In genomic region chr2:136363470-136363869, GRCh38 we compare ENCODE assay signal across 27 cellular contexts.
DNase-seq lines count a peak whose midpoint lies in the region; ATAC-seq lines count a peak whose summit lies in the region.
"Had no signal": no experiment of that assay in that cellular context is flagged by ENCODE, and none has a peak within 500 bp of the region (broad histone marks: within the 10 kb centered on the region; RNA-seq: fewer than 3 reads in every experiment).

No MANE protein-coding gene starts in this region.

- ATAC-seq in activated T-helper 17 cell treated with anti-CD3 and anti-CD28 coated beads, Interleukin-2, amount 50 U/mL, for 72 hours (replicated peaks), result no peak
- ATAC-seq in stimulated activated memory B cell treated with anti-CD40 and anti-IgM and Interleukin-4, amounts not matched to agents 10 μg/mL and 1 μg/mL and 100 μg/mL, for 72 hours, result no peak
- ATAC-seq in HG02623 (IDR thresholded peaks at IDR 0.05; ENCODE audit: unreplicated experiment), result no peak
- ATAC-seq: HCT116, left colon had no signal

- H3K27me3 Mint-ChIP-seq in activated naive CD4-positive, alpha-beta T cell treated with anti-CD3 and anti-CD28 coated beads for 36 hours (ENCODE audit: low read depth), result peaks cover 4% of the 10 kb centered on the region
- H3K27me3 Mint-ChIP-seq in activated T-helper 17 cell treated with anti-CD3 and anti-CD28 coated beads, Interleukin-2, amount 50 U/mL, for 72 hours, result no peaks in the 10 kb centered on the region
- H3K27me3 Mint-ChIP-seq in stimulated activated memory B cell treated with anti-CD40 and anti-IgM and Interleukin-4, amounts not matched to agents 10 μg/mL and 1 μg/mL and 100 μg/mL, for 72 hours, result no peaks in the 10 kb centered on the region
- H3K27me3 Mint-ChIP-seq: activated naive CD8-positive, alpha-beta T cell; stimulated activated naive B cell treated with anti-CD40 and anti-IgM and Interleukin-4, amounts not matched to agents 10 μg/mL and 1 μg/mL and 100 μg/mL, for 72 hours had no signal

- H3K4me1 Mint-ChIP-seq in activated naive CD4-positive, alpha-beta T cell treated with anti-CD3 and anti-CD28 coated beads for 36 hours (ENCODE audit: low read depth), result peaks cover 46% of the 10 kb centered on the region
- peaks cover 31% of the 10 kb centered on the region for H3K4me1 Mint-ChIP-seq in activated T-helper 17 cell treated with anti-CD3 and anti-CD28 coated beads, Interleukin-2, amount 50 U/mL, for 72 hours
- H3K4me1 Mint-ChIP-seq in stimulated activated memory B cell treated with anti-CD40 and anti-IgM and Interleukin-4, amounts not matched to agents 10 μg/mL and 1 μg/mL and 100 μg/mL, for 72 hours, result peaks cover 48% of the 10 kb centered on the region

- peak overlapping the region; percentile 42 for H3K27ac Mint-ChIP-seq in activated naive CD4-positive, alpha-beta T cell treated with anti-CD3 and anti-CD28 coated beads for 36 hours
- H3K27ac Mint-ChIP-seq in activated T-helper 17 cell treated with anti-CD3 and anti-CD28 coated beads, Interleukin-2, amount 50 U/mL, for 72 hours, result peak overlapping the region; percentile 90
- peak overlapping the region; percentile 58 for H3K27ac Mint-ChIP-seq in stimulated activated memory B cell treated with anti-CD40 and anti-IgM and Interleukin-4, amounts not matched to agents 10 μg/mL and 1 μg/mL and 100 μg/mL, for 72 hours
- H3K27ac Mint-ChIP-seq: nephron progenitor cell; stimulated activated naive B cell treated with anti-CD40 and anti-IgM and Interleukin-4, amounts not matched to agents 10 μg/mL and 1 μg/mL and 100 μg/mL, for 72 hours had no signal

- intact Hi-C loops in activated naive CD4-positive, alpha-beta T cell treated with anti-CD3 and anti-CD28 coated beads for 36 hours (cut with micrococcal nuclease), result loop anchor here (5.0 kb wide), 2 partner anchors 106 to 1696 kb away; no protein-coding TSS in a partner anchor

- peaks cover 7% of the 10 kb centered on the region for H3K9me3 Mint-ChIP-seq in activated naive CD4-positive, alpha-beta T cell treated with anti-CD3 and anti-CD28 coated beads for 36 hours
- H3K9me3 Mint-ChIP-seq in activated T-helper 17 cell treated with anti-CD3 and anti-CD28 coated beads, Interleukin-2, amount 50 U/mL, for 72 hours, result peaks cover 3% of the 10 kb centered on the region
- peaks cover 5% of the 10 kb centered on the region for H3K9me3 Mint-ChIP-seq in stimulated activated memory B cell treated with anti-CD40 and anti-IgM and Interleukin-4, amounts not matched to agents 10 μg/mL and 1 μg/mL and 100 μg/mL, for 72 hours

- peak; percentile 53 for DNase-seq in NCI-H2107 treated with DMSO at 0.1 percent for 48 hours (lab: John Stamatoyannopoulos, UW; ENCODE audit: unreplicated experiment)
- no peak for DNase-seq in NCI-H2107 (lab: John Stamatoyannopoulos, UW)
- DNase-seq in activated naive CD4-positive, alpha-beta T cell treated with anti-CD3 and anti-CD28 coated beads for 36 hours, result no peak
- DNase-seq in activated naive CD4-positive, alpha-beta T cell treated with anti-CD3 and anti-CD28 coated beads, Interleukin-2, amount 50 U/mL, for 16 hours, result no peak
- no peak for DNase-seq in SW 1271 (lab: John Stamatoyannopoulos, UW)
- DNase-seq: 8988T; activated CD4-positive, CD25-positive, alpha-beta regulatory T cell; COR-L47; effector CD8-positive, alpha-beta T cell; GDM1; hypothalamus; Karpas-422; left colon; mesenchymal stem cell; MV-4-11; NCI-H1436; NCI-H748 treated with DMSO at 0.1 percent for 48 hours; nephron progenitor cell; stimulated activated CD4-positive, alpha-beta T cell treated with anti-CD3 and anti-CD28 coated beads, Interleukin-15, amount 100 ng/mL, for 24 hours; stimulated activated naive B cell treated with anti-CD40 and anti-IgM and Interleukin-4, amounts not matched to agents 10 μg/mL and 1 μg/mL and 100 μg/mL, for 72 hours; uterus had no signal

- peaks cover 5% of the 10 kb centered on the region for H3K36me3 Mint-ChIP-seq in activated naive CD4-positive, alpha-beta T cell treated with anti-CD3 and anti-CD28 coated beads for 36 hours (ENCODE audit: low read depth)
- H3K36me3 Mint-ChIP-seq in activated T-helper 17 cell treated with anti-CD3 and anti-CD28 coated beads, Interleukin-2, amount 50 U/mL, for 72 hours (ENCODE audit: low read depth), result peaks cover 6% of the 10 kb centered on the region
- H3K36me3 Mint-ChIP-seq in stimulated activated memory B cell treated with anti-CD40 and anti-IgM and Interleukin-4, amounts not matched to agents 10 μg/mL and 1 μg/mL and 100 μg/mL, for 72 hours, result peaks cover 6% of the 10 kb centered on the region

- CTCF ChIA-PET in activated naive CD4-positive, alpha-beta T cell treated with anti-CD3 and anti-CD28 coated beads for 36 hours (lab: Charles Lee), result interaction anchor here (1.1 to 2.1 kb wide), 3 partner anchors 13 to 449 kb away, joined by 4 to 9 read pairs (median 5); no protein-coding TSS in a partner anchor

- no peak overlapping the region for H3K4me3 Mint-ChIP-seq in activated naive CD4-positive, alpha-beta T cell treated with anti-CD3 and anti-CD28 coated beads for 36 hours
- H3K4me3 Mint-ChIP-seq in activated T-helper 17 cell treated with anti-CD3 and anti-CD28 coated beads, Interleukin-2, amount 50 U/mL, for 72 hours, result peak overlapping the region; percentile 67
- H3K4me3 Mint-ChIP-seq in stimulated activated memory B cell treated with anti-CD40 and anti-IgM and Interleukin-4, amounts not matched to agents 10 μg/mL and 1 μg/mL and 100 μg/mL, for 72 hours, result no peak overlapping the region
- H3K4me3 Mint-ChIP-seq: activated naive CD8-positive, alpha-beta T cell; activated T-helper 1 cell treated with anti-CD3 and anti-CD28 coated beads, Interleukin-12 subunit alpha, Interleukin-12 subunit beta, Interleukin-2, Interleukin-4 antibody, amounts not matched to agents 30 ng/mL and 10 ng/mL and 1 ng/mL, durations not matched to agents 14 hours and 24 hours and 36 hours; nephron progenitor cell; stimulated activated naive B cell treated with anti-CD40 and anti-IgM and Interleukin-4, amounts not matched to agents 10 μg/mL and 1 μg/mL and 100 μg/mL, for 72 hours had no signal
